1 cellular context compared by ENCODE assay signal in genomic region chr21:36260802-36261201, GRCh38.
TF ChIP-seq lines count a peak whose summit lies in the region.

No MANE protein-coding gene starts in this region.

TF ChIP-seq in liver, 16 proteins besides CTCF, POLR2A, EP300 and RAD21 (continued from another document):
- TF ChIP-seq ZBTB33 (IDR thresholded peaks at IDR 0.05) = no peak
- TF ChIP-seq SP1 (IDR thresholded peaks at IDR 0.05) = no peak
- TF ChIP-seq HNF4A (conservative IDR thresholded peaks at IDR 0.05) = no peak
